In genomic region chr21:36411301-36411700, GRCh38 we compare ENCODE assay signal across 17 cellular contexts.
DNase-seq lines count a peak whose midpoint lies in the region; ATAC-seq and TF ChIP-seq lines count a peak whose summit lies in the region.
"Had no signal": no experiment of that assay in that cellular context is flagged by ENCODE, and none has a peak within 500 bp of the region (broad histone marks: within the 10 kb centered on the region; RNA-seq: fewer than 3 reads in every experiment).

No MANE protein-coding gene starts in this region.

- H3K4me3 ChIP-seq in KMS-11 (IDR thresholded peaks at IDR 0.05; ENCODE audit: insufficient read depth, low read depth, low read length): no peak overlapping the region
- H3K4me3 ChIP-seq: A549; BLaER1 treated with 17β-estradiol and CSF1 and Interleukin-3, amounts not matched to agents 10 nM and 100 nM had no signal

- peak; percentile 79 for DNase-seq in RPMI8226
- DNase-seq in nephron progenitor cell: no peak
- no peak for DNase-seq in GM13976 (ENCODE audit: low spot score)
- DNase-seq: AML-193; Caco-2; Calu3; CD4-positive, alpha-beta T cell; CD8-positive, alpha-beta T cell; DMS79 treated with DMSO at 0.1 percent for 48 hours; GF-D8 had no signal

- H3K27me3 Mint-ChIP-seq in nephron progenitor cell (ENCODE audit: low read depth, poor library complexity): peaks cover 3% of the 10 kb centered on the region
- H3K27me3 Mint-ChIP-seq: B cell; CD4-positive, alpha-beta T cell had no signal

- H3K4me1 ChIP-seq in KMS-11 (ENCODE audit: low read depth, poor library complexity, severe bottlenecking): peaks cover 20% of the 10 kb centered on the region
- H3K4me1 ChIP-seq: A549; BLaER1 treated with 17β-estradiol and CSF1 and Interleukin-3, amounts not matched to agents 10 nM and 100 nM; Caco-2 had no signal

- H3K36me3 ChIP-seq in KMS-11 (ENCODE audit: insufficient read depth): no peaks in the 10 kb centered on the region

- peak overlapping the region; percentile 40; the same call in 1 of the 2 replicates for H3K4me2 ChIP-seq in KMS-11
- H3K4me2 ChIP-seq: A549; BLaER1 treated with 17β-estradiol and CSF1 and Interleukin-3, amounts not matched to agents 10 nM and 100 nM had no signal

- no peak overlapping the region; the same call in 1 of the 2 replicates for H3K9ac ChIP-seq in KMS-11
- H3K9ac ChIP-seq: BLaER1 treated with 17β-estradiol and CSF1 and Interleukin-3, amounts not matched to agents 10 nM and 100 nM had no signal

- no peaks in the 10 kb centered on the region for H4K20me1 ChIP-seq in KMS-11 (ENCODE audit: insufficient read depth)

- no peaks in the 10 kb centered on the region for H3K4me1 Mint-ChIP-seq in nephron progenitor cell
- H3K4me1 Mint-ChIP-seq: B cell had no signal

- H3K27me3 ChIP-seq in KMS-11 (ENCODE audit: insufficient read depth, low read depth): no peaks in the 10 kb centered on the region
- H3K27me3 ChIP-seq: BLaER1 treated with 17β-estradiol and CSF1 and Interleukin-3, amounts not matched to agents 10 nM and 100 nM had no signal

- H3K27ac ChIP-seq in KMS-11: peak overlapping the region; percentile 55
- H3K27ac ChIP-seq: 22Rv1; A549; BLaER1 treated with 17β-estradiol and CSF1 and Interleukin-3, amounts not matched to agents 10 nM and 100 nM; C4-2B had no signal

- H3K36me3 Mint-ChIP-seq in nephron progenitor cell (ENCODE audit: low read depth): peaks cover 65% of the 10 kb centered on the region

- no peak for ATAC-seq in GM21367 (IDR thresholded peaks at IDR 0.05; ENCODE audit: unreplicated experiment)
- ATAC-seq: A549; CD8-positive, alpha-beta T cell had no signal

- H3K27ac Mint-ChIP-seq in nephron progenitor cell: peak overlapping the region; percentile 39
- H3K27ac Mint-ChIP-seq: B cell; CD4-positive, alpha-beta T cell; CD8-positive, alpha-beta T cell had no signal

- no peaks in the 10 kb centered on the region for H3K9me3 Mint-ChIP-seq in nephron progenitor cell
- H3K9me3 Mint-ChIP-seq: CD4-positive, alpha-beta T cell; CD8-positive, alpha-beta T cell had no signal

- TF ChIP-seq CTCF in KMS-11 (conservative IDR thresholded peaks at IDR 0.05; ENCODE audit: low read depth, low read length) (no peak), nephron progenitor cell (IDR thresholded peaks at IDR 0.05) (no peak), GM13976 (IDR thresholded peaks at IDR 0.05; ENCODE audit: borderline replicate concordance, control extremely low read depth, extremely low read depth, insufficient read depth, missing control alignments) (no peak)

- no peak overlapping the region for H2AFZ ChIP-seq in KMS-11 (ENCODE audit: low read depth)

- in situ Hi-C loops in GM13976 (cut with MboI; ENCODE audit: low sequenced_read_pairs, unreplicated experiment): no loop called here

- H3K79me2 ChIP-seq in KMS-11 (ENCODE audit: insufficient read depth, low read depth): no peaks in the 10 kb centered on the region

- H3K4me3 Mint-ChIP-seq in nephron progenitor cell: no peak overlapping the region
- H3K4me3 Mint-ChIP-seq: B cell; CD4-positive, alpha-beta T cell; CD8-positive, alpha-beta T cell had no signal
